ENCODE assay signal across 8 cellular contexts in genomic region chr1:6041432-6042062, GRCh38. TPM values are rescaled to one million over a fixed set of nuclear protein-coding genes. Genes with fewer than 3 reads are reported as not detected.
DNase-seq lines count a peak whose midpoint lies in the region; ATAC-seq, FAIRE-seq and TF ChIP-seq lines count a peak whose summit lies in the region.

No MANE protein-coding gene starts in this region.

- no peaks in the 10 kb centered on the region for H3K9me3 Mint-ChIP-seq in activated naive CD8-positive, alpha-beta T cell treated with anti-CD3 and anti-CD28 coated beads, Interleukin-2, amount 10 ng/mL, durations not matched to agents 7 days and 5 days

- peak; percentile 62 for DNase-seq in COLO668 (lab: John Stamatoyannopoulos, UW; ENCODE audit: unreplicated experiment)
- DNase-seq in HTR-8/SVneo (ENCODE audit: insufficient read length, low spot score), result peak; percentile 49
- DNase-seq in activated naive CD8-positive, alpha-beta T cell treated with anti-CD3 and anti-CD28 coated beads, Interleukin-2, amount 10 ng/mL, durations not matched to agents 7 days and 5 days, result peak; percentile 61
- DNase-seq in kidney epithelial cell (ENCODE audit: low read depth), result no peak
- no peak for DNase-seq in GM19240 (ENCODE audit: insufficient read length, low spot score)
- no peak for DNase-seq in SKM-1 (lab: John Stamatoyannopoulos, UW; ENCODE audit: unreplicated experiment)
- no peak for DNase-seq in NCI-H345 treated with DMSO at 0.1 percent for 48 hours (lab: John Stamatoyannopoulos, UW; ENCODE audit: unreplicated experiment)

- FAIRE-seq in HTR-8/SVneo (lab: Jason Lieb, UNC), result no peak

- peak; percentile 60 for TF ChIP-seq CTCF in kidney epithelial cell (IDR thresholded peaks at IDR 0.05; ENCODE audit: insufficient read depth, low read length, poor library complexity, severe bottlenecking)

- no peak overlapping the region for H3K4me3 Mint-ChIP-seq in activated naive CD8-positive, alpha-beta T cell treated with anti-CD3 and anti-CD28 coated beads, Interleukin-2, amount 10 ng/mL, durations not matched to agents 7 days and 5 days

- H3K27me3 ChIP-seq in kidney epithelial cell (ENCODE audit: control insufficient read depth, insufficient read depth, low read length), result peaks cover 29% of the 10 kb centered on the region

- H3K4me1 Mint-ChIP-seq in activated naive CD8-positive, alpha-beta T cell treated with anti-CD3 and anti-CD28 coated beads, Interleukin-2, amount 10 ng/mL, durations not matched to agents 7 days and 5 days, result peaks cover 18% of the 10 kb centered on the region

- H3K27me3 Mint-ChIP-seq in activated naive CD8-positive, alpha-beta T cell treated with anti-CD3 and anti-CD28 coated beads, Interleukin-2, amount 10 ng/mL, durations not matched to agents 7 days and 5 days, result no peaks in the 10 kb centered on the region

- ATAC-seq in activated naive CD8-positive, alpha-beta T cell treated with anti-CD3 and anti-CD28 coated beads, Interleukin-2, amount 10 ng/mL, durations not matched to agents 7 days and 5 days (ENCODE audit: low read depth), result no peak
- ATAC-seq in GM18517 (IDR thresholded peaks at IDR 0.05; ENCODE audit: unreplicated experiment), result no peak

- POLR2A ChIA-PET in activated naive CD8-positive, alpha-beta T cell treated with anti-CD3 and anti-CD28 coated beads, Interleukin-2, amount 10 ng/mL, durations not matched to agents 7 days and 5 days (lab: Charles Lee), result interaction anchor here (0.9 kb wide), 1 partner anchor 16 kb away, joined by 3 read pairs; no protein-coding TSS in a partner anchor

- peaks cover 17% of the 10 kb centered on the region for H3K36me3 Mint-ChIP-seq in activated naive CD8-positive, alpha-beta T cell treated with anti-CD3 and anti-CD28 coated beads, Interleukin-2, amount 10 ng/mL, durations not matched to agents 7 days and 5 days

- H3K27ac Mint-ChIP-seq in activated naive CD8-positive, alpha-beta T cell treated with anti-CD3 and anti-CD28 coated beads, Interleukin-2, amount 10 ng/mL, durations not matched to agents 7 days and 5 days, result peak overlapping the region; percentile 34

- H3K36me3 ChIP-seq in kidney epithelial cell (ENCODE audit: control insufficient read depth, insufficient read depth, low read length), result no peaks in the 10 kb centered on the region

- H3K4me3 ChIP-seq in kidney epithelial cell (ENCODE audit: low read depth, low read length), result no peak overlapping the region

RNA-seq across cellular contexts. Expression of gene KCNAB2, which starts 4.1 kb away (rescaled TPM):
- total RNA-seq in activated naive CD8-positive, alpha-beta T cell treated with anti-CD3 and anti-CD28 coated beads, Interleukin-2, amount 10 ng/mL, durations not matched to agents 7 days and 5 days, result 100 to 1,000 TPM; 290 to 307 TPM
- total RNA-seq in kidney epithelial cell, result 1.6 and 2.7 TPM in 2 replicates

RNA-seq across cellular contexts. Expression of gene NPHP4, which starts 49.3 kb away (rescaled TPM):
- total RNA-seq in activated naive CD8-positive, alpha-beta T cell treated with anti-CD3 and anti-CD28 coated beads, Interleukin-2, amount 10 ng/mL, durations not matched to agents 7 days and 5 days, result 10 to 100 TPM; 16.4 to 17.5 TPM
- 6.6 TPM in 2 replicates for total RNA-seq in kidney epithelial cell

Comparison
In these comparisons a context has a peak if more than half of its experiments do, and no peak if none do; other contexts are left out.
1. DNase-seq: peak in COLO668 (single experiment), HTR-8/SVneo (single experiment) and activated naive CD8-positive, alpha-beta T cell treated with anti-CD3 and anti-CD28 coated beads, Interleukin-2, amount 10 ng/mL, durations not matched to agents 7 days and 5 days (single experiment); none in kidney epithelial cell (single experiment), GM19240 (single experiment), SKM-1 (single experiment) and NCI-H345 treated with DMSO at 0.1 percent for 48 hours (single experiment).
2. RNA of gene KCNAB2, which starts 4.1 kb away (total RNA-seq): 290 to 307 TPM in activated naive CD8-positive, alpha-beta T cell treated with anti-CD3 and anti-CD28 coated beads, Interleukin-2, amount 10 ng/mL, durations not matched to agents 7 days and 5 days; 1.6 to 2.7 TPM in kidney epithelial cell; every median in the first group is over 10 times any median in the second.